ENCODE assay signal across 1 cellular context in the genomic region with DNA sequence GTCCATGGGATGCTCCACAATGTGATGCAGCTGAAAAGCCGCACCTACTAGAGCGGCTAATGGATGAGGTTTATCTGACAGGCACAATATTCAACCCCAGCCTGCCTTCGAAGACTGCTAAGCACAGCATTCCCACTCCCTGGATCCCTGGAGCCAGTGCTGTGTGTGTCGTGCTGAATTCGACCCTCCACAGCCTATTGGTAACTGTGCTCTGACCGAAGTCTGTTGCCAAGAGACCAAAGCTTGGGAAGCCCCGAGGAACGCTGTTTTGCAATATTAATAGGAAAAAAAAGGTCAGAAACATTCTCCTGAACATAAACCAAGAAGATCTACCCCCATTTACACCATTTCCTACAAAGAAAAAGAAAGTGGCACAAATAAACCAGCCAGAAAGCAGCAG.
TF ChIP-seq lines count a peak whose summit lies in the region.

No MANE protein-coding gene starts in this region.

TF ChIP-seq in HepG2, 621 proteins besides CTCF, POLR2A, EP300 and RAD21:
- no peak for TF ChIP-seq ZNF3 (CRISPR knock-in tag; IDR thresholded peaks at IDR 0.05)
- no peak for TF ChIP-seq ZNF747 (CRISPR knock-in tag; IDR thresholded peaks at IDR 0.05; ENCODE audit: borderline replicate concordance)
- no peak for TF ChIP-seq ZNF616 (CRISPR knock-in tag; IDR thresholded peaks at IDR 0.05; ENCODE audit: low read depth)
- TF ChIP-seq, protein P1, sequence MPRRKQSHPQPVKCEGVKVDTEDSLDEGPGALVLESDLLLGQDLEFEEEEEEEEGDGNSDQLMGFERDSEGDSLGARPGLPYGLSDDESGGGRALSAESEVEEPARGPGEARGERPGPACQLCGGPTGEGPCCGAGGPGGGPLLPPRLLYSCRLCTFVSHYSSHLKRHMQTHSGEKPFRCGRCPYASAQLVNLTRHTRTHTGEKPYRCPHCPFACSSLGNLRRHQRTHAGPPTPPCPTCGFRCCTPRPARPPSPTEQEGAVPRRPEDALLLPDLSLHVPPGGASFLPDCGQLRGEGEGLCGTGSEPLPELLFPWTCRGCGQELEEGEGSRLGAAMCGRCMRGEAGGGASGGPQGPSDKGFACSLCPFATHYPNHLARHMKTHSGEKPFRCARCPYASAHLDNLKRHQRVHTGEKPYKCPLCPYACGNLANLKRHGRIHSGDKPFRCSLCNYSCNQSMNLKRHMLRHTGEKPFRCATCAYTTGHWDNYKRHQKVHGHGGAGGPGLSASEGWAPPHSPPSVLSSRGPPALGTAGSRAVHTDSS (CRISPR knock-in tag; conservative IDR thresholded peaks at IDR 0.05), result no peak
- no peak for TF ChIP-seq ZNF713 (CRISPR knock-in tag; IDR thresholded peaks at IDR 0.05)
- TF ChIP-seq, protein P2, sequence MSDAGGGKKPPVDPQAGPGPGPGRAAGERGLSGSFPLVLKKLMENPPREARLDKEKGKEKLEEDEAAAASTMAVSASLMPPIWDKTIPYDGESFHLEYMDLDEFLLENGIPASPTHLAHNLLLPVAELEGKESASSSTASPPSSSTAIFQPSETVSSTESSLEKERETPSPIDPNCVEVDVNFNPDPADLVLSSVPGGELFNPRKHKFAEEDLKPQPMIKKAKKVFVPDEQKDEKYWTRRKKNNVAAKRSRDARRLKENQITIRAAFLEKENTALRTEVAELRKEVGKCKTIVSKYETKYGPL (CRISPR knock-in tag; IDR thresholded peaks at IDR 0.05), result no peak
- no peak for TF ChIP-seq ZNF33A (CRISPR knock-in tag; IDR thresholded peaks at IDR 0.05; ENCODE audit: borderline replicate concordance)
- no peak for TF ChIP-seq ZNF501 (CRISPR knock-in tag; IDR thresholded peaks at IDR 0.05)
- no peak for TF ChIP-seq JDP2 (CRISPR knock-in tag; IDR thresholded peaks at IDR 0.05; ENCODE audit: borderline replicate concordance)
- no peak for TF ChIP-seq ZNF703 (CRISPR knock-in tag; IDR thresholded peaks at IDR 0.05; ENCODE audit: borderline replicate concordance)
- no peak for TF ChIP-seq POLR2AphosphoS5 (IDR thresholded peaks at IDR 0.05; ENCODE audit: low read depth, low read length)
- no peak for TF ChIP-seq HHEX (CRISPR knock-in tag; IDR thresholded peaks at IDR 0.05)
- TF ChIP-seq JUNB (CRISPR knock-in tag; IDR thresholded peaks at IDR 0.05; ENCODE audit: borderline replicate concordance), result no peak
- no peak for TF ChIP-seq ZNF660 (CRISPR knock-in tag; IDR thresholded peaks at IDR 0.05; ENCODE audit: borderline replicate concordance, low read depth)
